In genomic region chrX:147927220-147927619, GRCh38 we compare ENCODE assay signal across 34 cellular contexts. TPM values are rescaled to one million over a fixed set of nuclear protein-coding genes. Genes with fewer than 3 reads are reported as not detected.
"Had no signal": no experiment of that assay in that cellular context is flagged by ENCODE, and none has a peak within 500 bp of the region (broad histone marks: within the 10 kb centered on the region; RNA-seq: fewer than 3 reads in every experiment).

No MANE protein-coding gene starts in this region.

- H3K36me3 ChIP-seq: ovary, right atrium auricular region, uterus had no signal

- H3K9me3 Mint-ChIP-seq: naive thymus-derived CD4-positive, alpha-beta T cell; natural killer cell treated with Interleukin-12 subunit alpha and Interleukin-12 subunit beta and Interleukin-15 and Interleukin-18, amount 100 ng/mL, for 72 hours; stimulated activated effector memory CD8-positive, alpha-beta T cell treated with anti-CD3 and anti-CD28 coated beads, Interleukin-12 subunit alpha, Interleukin-12 subunit beta, amount 100 ng/mL, for 72 hours; stimulated activated naive CD8-positive, alpha-beta T cell treated with anti-CD3 and anti-CD28 coated beads, Interleukin-15, amount 100 ng/mL, for 72 hours; type B pancreatic cell had no signal

- H3K27me3 Mint-ChIP-seq: naive thymus-derived CD4-positive, alpha-beta T cell; natural killer cell treated with Interleukin-12 subunit alpha and Interleukin-12 subunit beta and Interleukin-15 and Interleukin-18, amount 100 ng/mL, for 72 hours; progenitor cell of endocrine pancreas; stimulated activated naive CD8-positive, alpha-beta T cell treated with anti-CD3 and anti-CD28 coated beads, Interleukin-15, amount 100 ng/mL, for 72 hours; type B pancreatic cell had no signal

- H3K4me3 ChIP-seq: left lung, lower lobe of right lung, ovary, right atrium auricular region, right lobe of liver, tibial nerve, uterus had no signal

- H3K9me3 ChIP-seq: left lung, lower lobe of right lung, ovary, right atrium auricular region, right lobe of liver, tibial nerve, uterus had no signal

- FAIRE-seq: keratinocyte had no signal

- H3K27ac ChIP-seq: left lung, lower lobe of right lung, ovary, right atrium auricular region, right lobe of liver, tibial nerve, uterus had no signal

- H3K27me3 ChIP-seq: left lung, ovary, right atrium auricular region, right lobe of liver, tibial nerve, uterus had no signal

- H3K4me1 Mint-ChIP-seq: stimulated activated naive CD8-positive, alpha-beta T cell treated with anti-CD3 and anti-CD28 coated beads, Interleukin-15, amount 100 ng/mL, for 72 hours had no signal

- H3K4me1 ChIP-seq: left lung, lower lobe of right lung, right atrium auricular region, tibial nerve, uterus had no signal

- ATAC-seq: left cardiac atrium; left lung; lower lobe of right lung; naive thymus-derived CD4-positive, alpha-beta T cell; natural killer cell treated with Interleukin-12 subunit alpha and Interleukin-12 subunit beta and Interleukin-15 and Interleukin-18, amount 100 ng/mL, for 72 hours; right lobe of liver; stimulated activated effector memory CD8-positive, alpha-beta T cell treated with anti-CD3 and anti-CD28 coated beads, Interleukin-12 subunit alpha, Interleukin-12 subunit beta, amount 100 ng/mL, for 72 hours; stimulated activated naive CD8-positive, alpha-beta T cell treated with anti-CD3 and anti-CD28 coated beads, Interleukin-15, amount 100 ng/mL, for 72 hours had no signal

- H3K27ac Mint-ChIP-seq: mesothelial cell of epicardium; natural killer cell treated with Interleukin-12 subunit alpha and Interleukin-12 subunit beta and Interleukin-15 and Interleukin-18, amount 100 ng/mL, for 72 hours; progenitor cell of endocrine pancreas; stimulated activated effector memory CD8-positive, alpha-beta T cell treated with anti-CD3 and anti-CD28 coated beads, Interleukin-12 subunit alpha, Interleukin-12 subunit beta, amount 100 ng/mL, for 72 hours; type B pancreatic cell had no signal

- H3K4me3 Mint-ChIP-seq: mesothelial cell of epicardium; naive thymus-derived CD4-positive, alpha-beta T cell; natural killer cell treated with Interleukin-12 subunit alpha and Interleukin-12 subunit beta and Interleukin-15 and Interleukin-18, amount 100 ng/mL, for 72 hours; stimulated activated effector memory CD8-positive, alpha-beta T cell treated with anti-CD3 and anti-CD28 coated beads, Interleukin-12 subunit alpha, Interleukin-12 subunit beta, amount 100 ng/mL, for 72 hours; stimulated activated naive CD8-positive, alpha-beta T cell treated with anti-CD3 and anti-CD28 coated beads, Interleukin-15, amount 100 ng/mL, for 72 hours; type B pancreatic cell had no signal

- DNase-seq: hippocampal formation; kidney glomerular epithelial cell; left cardiac atrium; left lung; lower lobe of right lung; mammary epithelial cell; mesendoderm; naive thymus-derived CD4-positive, alpha-beta T cell; ovary; right lobe of liver; stimulated activated CD4-positive, alpha-beta T cell treated with anti-CD3 and anti-CD28 coated beads, Interleukin-12 subunit alpha, Interleukin-12 subunit beta, amount 100 ng/mL, for 4 hours; stimulated activated CD4-positive, alpha-beta T cell treated with anti-CD3 and anti-CD28 coated beads, Interleukin-4, amount 100 ng/mL, for 24 hours; stimulated activated naive CD4-positive, alpha-beta T cell treated with Interleukin-2 at 50 U/mL for 16 hours; stimulated activated naive CD8-positive, alpha-beta T cell treated with anti-CD3 and anti-CD28 coated beads, Interleukin-15, amount 100 ng/mL, for 72 hours; substantia nigra; uterus had no signal

RNA-seq across cellular contexts. Expression of gene FMR1NB, which starts 53.9 kb away (rescaled TPM):
- total RNA-seq: left cardiac atrium; left lung; liver; lower lobe of right lung; mammary epithelial cell; mesothelial cell of epicardium; mononuclear cell; myocyte; naive thymus-derived CD4-positive, alpha-beta T cell; natural killer cell treated with Interleukin-12 subunit alpha and Interleukin-12 subunit beta and Interleukin-15 and Interleukin-18, amount 100 ng/mL, for 72 hours; omental fat pad; progenitor cell of endocrine pancreas; pulmonary artery endothelial cell; renal cortical epithelial cell; right atrium auricular region; right lobe of liver; skeletal muscle tissue; temporal lobe; tibial nerve; ureter; uterus had no signal
- polyA plus RNA-seq: keratinocyte; liver; mammary epithelial cell; naive thymus-derived CD4-positive, alpha-beta T cell; neural cell; ovary had no signal
